ENCODE assay signal across 1 cellular context in the genomic region with DNA sequence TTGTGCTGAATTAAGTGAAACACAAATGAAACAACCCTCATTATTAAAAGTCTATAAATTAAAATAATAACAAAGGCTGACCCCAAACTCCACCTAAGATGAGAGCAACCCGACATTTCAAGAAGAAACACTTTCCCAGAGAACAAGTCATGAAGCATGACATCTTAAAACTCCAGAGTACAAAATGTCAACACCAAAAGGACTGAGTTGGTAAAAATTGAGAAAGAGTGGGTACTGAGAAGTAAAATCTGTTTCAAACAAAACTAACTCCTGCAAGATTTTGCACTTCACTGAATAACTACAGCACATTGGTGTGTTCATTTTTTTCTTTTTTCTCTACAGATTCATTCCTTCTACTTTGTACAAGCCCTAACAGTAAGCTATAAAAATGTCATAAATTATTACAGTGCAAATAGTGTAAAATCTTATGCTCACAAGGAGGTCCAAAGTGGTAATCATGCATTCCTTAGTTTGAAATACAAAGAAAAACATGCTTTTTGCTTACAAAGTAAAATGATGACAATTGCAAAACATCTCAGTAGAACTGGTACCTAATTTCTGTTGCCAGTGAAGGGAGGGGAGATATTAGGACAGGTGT.
TF ChIP-seq lines count a peak whose summit lies in the region.

No MANE protein-coding gene starts in this region.

TF ChIP-seq in A549, 52 proteins besides CTCF, POLR2A, EP300 and RAD21 (continued from another document):
- TF ChIP-seq, protein P1, sequence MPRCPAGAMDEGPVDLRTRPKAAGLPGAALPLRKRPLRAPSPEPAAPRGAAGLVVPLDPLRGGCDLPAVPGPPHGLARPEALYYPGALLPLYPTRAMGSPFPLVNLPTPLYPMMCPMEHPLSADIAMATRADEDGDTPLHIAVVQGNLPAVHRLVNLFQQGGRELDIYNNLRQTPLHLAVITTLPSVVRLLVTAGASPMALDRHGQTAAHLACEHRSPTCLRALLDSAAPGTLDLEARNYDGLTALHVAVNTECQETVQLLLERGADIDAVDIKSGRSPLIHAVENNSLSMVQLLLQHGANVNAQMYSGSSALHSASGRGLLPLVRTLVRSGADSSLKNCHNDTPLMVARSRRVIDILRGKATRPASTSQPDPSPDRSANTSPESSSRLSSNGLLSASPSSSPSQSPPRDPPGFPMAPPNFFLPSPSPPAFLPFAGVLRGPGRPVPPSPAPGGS (IDR thresholded peaks at IDR 0.05) = no peak
- peak; percentile 63 for TF ChIP-seq MAFK (IDR thresholded peaks at IDR 0.05; ENCODE audit: partially characterized antibody)
- TF ChIP-seq JUNB (IDR thresholded peaks at IDR 0.05) = peak; percentile 51; the same call in 1 of the 2 replicates
- 0 out of 4 replicates have a peak, but pooled peaks of 1 of the 2 experiments have one; percentile 4 for TF ChIP-seq CEBPB (IDR thresholded peaks at IDR 0.05)
- no peak for TF ChIP-seq HDAC2 (IDR thresholded peaks at IDR 0.05)
- TF ChIP-seq TP53 (CRISPR knock-in tag; IDR thresholded peaks at IDR 0.05) = no peak
- no peak for TF ChIP-seq MYC (IDR thresholded peaks at IDR 0.05; ENCODE audit: borderline replicate concordance, low read length)
TF ChIP-seq in A549: peak in this region for 3.
